ENCODE assay signal across 16 cellular contexts in the genomic region with DNA sequence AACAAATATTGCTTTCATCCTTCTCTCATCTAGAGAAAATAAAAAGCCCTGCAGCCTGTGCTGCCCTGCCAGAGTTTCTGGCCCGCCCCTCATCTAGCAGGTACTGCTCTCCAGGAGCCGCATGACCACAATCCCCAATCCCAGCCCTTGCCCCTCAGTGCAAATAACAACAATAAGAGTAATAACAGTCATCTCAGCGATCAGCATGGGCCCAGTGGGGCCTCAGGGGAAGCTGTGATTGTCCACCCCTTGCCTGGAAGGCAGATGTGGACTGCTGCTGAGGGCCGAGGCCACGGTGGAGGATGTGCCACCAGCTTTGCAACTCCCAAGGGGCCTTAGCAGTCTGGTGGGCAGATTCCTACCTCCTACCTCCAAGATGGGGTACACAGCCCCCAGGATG.
DNase-seq lines count a peak whose midpoint lies in the region; ATAC-seq and TF ChIP-seq lines count a peak whose summit lies in the region.
"Had no signal": no experiment of that assay in that cellular context is flagged by ENCODE, and none has a peak within 500 bp of the region (broad histone marks: within the 10 kb centered on the region; RNA-seq: fewer than 3 reads in every experiment).

No MANE protein-coding gene starts in this region.

- H3K27me3 Mint-ChIP-seq in nephron progenitor cell (ENCODE audit: low read depth, poor library complexity) (peaks cover 8% of the 10 kb centered on the region), immature natural killer cell (ENCODE audit: low read depth in 3 of 3) (peaks cover 2 to 3% (median 2%) of the 10 kb centered on the region in 3 donors)
- H3K27me3 Mint-ChIP-seq in activated CD4-positive, alpha-beta T cell treated with anti-CD3 and anti-CD28 coated beads for 36 hours: peaks cover 10% of the 10 kb centered on the region

- H3K27ac ChIP-seq in VCaP (peak overlapping the region; percentile 92; the same call in 1 of the 2 replicates), spleen (no peak overlapping the region)
- H3K27ac ChIP-seq: GM23248 had no signal

- no peaks in the 10 kb centered on the region for H3K36me3 Mint-ChIP-seq in nephron progenitor cell (ENCODE audit: low read depth)
- no peaks in the 10 kb centered on the region for H3K36me3 Mint-ChIP-seq in immature natural killer cell
- no peaks in the 10 kb centered on the region for H3K36me3 Mint-ChIP-seq in activated CD4-positive, alpha-beta T cell treated with anti-CD3 and anti-CD28 coated beads for 36 hours (ENCODE audit: low read depth)
- H3K36me3 Mint-ChIP-seq: CD4-positive, alpha-beta memory T cell had no signal

- TF ChIP-seq POLR2A in spleen (IDR thresholded peaks at IDR 0.05): no peak

- intact Hi-C loops in spleen (cut with DNase I; ENCODE audit: low total_unique reads): no loop called here
- intact Hi-C loops in activated CD4-positive, alpha-beta T cell treated with anti-CD3 and anti-CD28 coated beads for 36 hours (cut with DNase I, micrococcal nuclease): no loop called here

- CTCF ChIA-PET in activated CD4-positive, alpha-beta T cell treated with anti-CD3 and anti-CD28 coated beads for 36 hours (lab: Charles Lee): no interaction called here

- peak; percentile 23 for DNase-seq in NCI-H69 (lab: John Stamatoyannopoulos, UW)
- no peak for DNase-seq in nephron progenitor cell
- DNase-seq in spleen: peak; percentile 57
- DNase-seq in immature natural killer cell: no peak
- DNase-seq in activated CD4-positive, alpha-beta T cell treated with anti-CD3 and anti-CD28 coated beads for 36 hours: no peak
- DNase-seq: C1 segment of cervical spinal cord; Caco-2; CD4-positive, alpha-beta memory T cell; DMS153; DND-41; GM23248; H7; HCEC 1CT had no signal

- ATAC-seq in HG02938 (IDR thresholded peaks at IDR 0.05; ENCODE audit: unreplicated experiment) (no peak), GM19023 (IDR thresholded peaks at IDR 0.05; ENCODE audit: unreplicated experiment) (no peak)
- no peak for ATAC-seq in activated CD4-positive, alpha-beta T cell treated with anti-CD3 and anti-CD28 coated beads for 36 hours

- H3K9me3 ChIP-seq in spleen: no peaks in the 10 kb centered on the region
- H3K9me3 ChIP-seq: Caco-2 had no signal

- POLR2A ChIA-PET in activated CD4-positive, alpha-beta T cell treated with anti-CD3 and anti-CD28 coated beads for 36 hours (lab: Charles Lee): no interaction called here

- H3K36me3 ChIP-seq in spleen: no peaks in the 10 kb centered on the region

- 78 to 94% (median 88%) methylated on average over 3 to 5 of the region's 5 CpGs for WGBS in spleen, 5 donors

- H3K27me3 ChIP-seq in spleen (replicated peaks in 1 of 7): no peaks in the 10 kb centered on the region

- no peak overlapping the region for H3K27ac Mint-ChIP-seq in nephron progenitor cell
- H3K27ac Mint-ChIP-seq in immature natural killer cell: no peak overlapping the region
- no peak overlapping the region for H3K27ac Mint-ChIP-seq in activated CD4-positive, alpha-beta T cell treated with anti-CD3 and anti-CD28 coated beads for 36 hours
- H3K27ac Mint-ChIP-seq: CD4-positive, alpha-beta memory T cell had no signal

- no peaks in the 10 kb centered on the region for H3K9me3 Mint-ChIP-seq in nephron progenitor cell
- H3K9me3 Mint-ChIP-seq in immature natural killer cell: no peaks in the 10 kb centered on the region
- no peaks in the 10 kb centered on the region for H3K9me3 Mint-ChIP-seq in activated CD4-positive, alpha-beta T cell treated with anti-CD3 and anti-CD28 coated beads for 36 hours (ENCODE audit: low read depth)

- TF ChIP-seq CTCF in VCaP (conservative IDR thresholded peaks at IDR 0.05) (no peak), nephron progenitor cell (IDR thresholded peaks at IDR 0.05) (no peak), spleen (IDR thresholded peaks at IDR 0.05 in 8 of 11, conservative IDR thresholded peaks at IDR 0.05 in 3 of 11) (no peak)

- no peak overlapping the region for H3K4me3 ChIP-seq in spleen
- H3K4me3 ChIP-seq: GM23248 had no signal

- H3K4me1 ChIP-seq in spleen: peaks cover 0 to 7% (median 2%) of the 10 kb centered on the region in 6 donors
- H3K4me1 ChIP-seq: Caco-2 had no signal

- H3K4me1 Mint-ChIP-seq in nephron progenitor cell: peaks cover 68% of the 10 kb centered on the region
- no peaks in the 10 kb centered on the region for H3K4me1 Mint-ChIP-seq in immature natural killer cell
- no peaks in the 10 kb centered on the region for H3K4me1 Mint-ChIP-seq in activated CD4-positive, alpha-beta T cell treated with anti-CD3 and anti-CD28 coated beads for 36 hours
- H3K4me1 Mint-ChIP-seq: CD4-positive, alpha-beta memory T cell had no signal

- peak overlapping the region; percentile 2 for H3K4me3 Mint-ChIP-seq in nephron progenitor cell
- H3K4me3 Mint-ChIP-seq in immature natural killer cell: no peak overlapping the region
- H3K4me3 Mint-ChIP-seq in activated CD4-positive, alpha-beta T cell treated with anti-CD3 and anti-CD28 coated beads for 36 hours: no peak overlapping the region
- H3K4me3 Mint-ChIP-seq: CD4-positive, alpha-beta memory T cell had no signal

Comparison
In these comparisons a context has a peak if more than half of its experiments do, and no peak if none do; other contexts are left out.
1. DNase-seq: peak in NCI-H69 (single experiment) and spleen (single experiment); none in nephron progenitor cell (single experiment), immature natural killer cell (0 of 3) and activated CD4-positive, alpha-beta T cell treated with anti-CD3 and anti-CD28 coated beads for 36 hours (single experiment).